In genomic region chr16:29273298-29273907, GRCh38 we compare ENCODE assay signal across 7 cellular contexts.
DNase-seq lines count a peak whose midpoint lies in the region; ATAC-seq, FAIRE-seq and TF ChIP-seq lines count a peak whose summit lies in the region.
"Not testable (repeated sequence)": the region's sequence is repeated elsewhere in the genome, so short reads cannot be mapped to it uniquely, and the experiment has no call there.

No MANE protein-coding gene starts in this region.

- H3K9me1 ChIP-seq in IMR-90 (ENCODE audit: insufficient read depth, low read length) = peaks cover 27% of the 10 kb centered on the region; the same call in 1 of the 2 replicates
- H3K9me1 ChIP-seq in keratinocyte (ENCODE audit: control insufficient read depth, extremely low read depth, insufficient read depth, low read length) = not testable (repeated sequence)

- H3K56ac ChIP-seq in IMR-90 (ENCODE audit: extremely low read depth, insufficient read depth, low read length) = not testable (repeated sequence)

- H3K4me1 ChIP-seq in IMR-90 (ENCODE audit: control insufficient read depth, insufficient read depth, low read length) = peaks cover 32% of the 10 kb centered on the region
- peaks cover 23% of the 10 kb centered on the region for H3K4me1 ChIP-seq in keratinocyte (ENCODE audit: control insufficient read depth, extremely low read depth, insufficient read depth, low read length)
- H3K4me1 ChIP-seq in trophoblast cell (ENCODE audit: control insufficient read depth in 1 of 2, insufficient read depth in 2 of 2, low read length in 2 of 2) = not testable (repeated sequence)

- peak overlapping the region; percentile 77; the same call in 1 of the 2 replicates for H3K27ac ChIP-seq in IMR-90 (ENCODE audit: insufficient read depth, low read length)
- not testable (repeated sequence) for H3K27ac ChIP-seq in keratinocyte (ENCODE audit: control insufficient read depth, insufficient read depth, low read length); trophoblast cell (ENCODE audit: low read depth, low read length)

- not testable (repeated sequence) for H2BK5ac ChIP-seq in IMR-90 (ENCODE audit: low read depth, low read length, poor library complexity, severe bottlenecking); trophoblast cell (ENCODE audit: low read depth, low read length, poor library complexity)

- peak; percentile 58 for DNase-seq in Caki2 (ENCODE audit: low read depth)
- peak; percentile 57 for DNase-seq in IMR-90
- peak; percentile 46 for DNase-seq in RKO (ENCODE audit: low spot score)
- DNase-seq in activated effector memory CD4-positive, alpha-beta T cell treated with anti-CD3 and anti-CD28 coated beads, Interleukin-2, amount 50 U/mL, for 16 hours = peak; percentile 8
- peak; percentile 61 for DNase-seq in epithelial cell of esophagus (ENCODE audit: low read depth)
- peak; percentile 45 for DNase-seq in keratinocyte (ENCODE audit: low read depth, low spot score)
- DNase-seq in trophoblast cell = not testable (repeated sequence)

- not testable (repeated sequence) for H3K9ac ChIP-seq in IMR-90 (ENCODE audit: low read depth, low read length); keratinocyte (ENCODE audit: control insufficient read depth, extremely low read depth, insufficient read depth, low read length); trophoblast cell (ENCODE audit: low read length)

- H2AFZ ChIP-seq in IMR-90 (replicated peaks; ENCODE audit: low read length, poor library complexity); keratinocyte (ENCODE audit: control insufficient read depth, low read length); trophoblast cell (ENCODE audit: insufficient read depth, low read length, poor library complexity): not testable (repeated sequence)

- FAIRE-seq in keratinocyte (lab: Jason Lieb, UNC) = not testable (repeated sequence)

- not testable (repeated sequence) for TF ChIP-seq CTCF in IMR-90 (conservative IDR thresholded peaks at IDR 0.05; ENCODE audit: low read depth, low read length); epithelial cell of esophagus (IDR thresholded peaks at IDR 0.05; ENCODE audit: insufficient read depth, low read depth, low read length, missing control alignments); keratinocyte (optimal IDR thresholded peaks at IDR 0.05 in 1 of 3, IDR thresholded peaks at IDR 0.05 in 1 of 3, conservative IDR thresholded peaks at IDR 0.05 in 1 of 3; ENCODE audit: extremely low read depth in 1 of 3, insufficient read depth in 2 of 3, low read length in 3 of 3)

- H2BK12ac ChIP-seq in trophoblast cell (ENCODE audit: low read length) = peak overlapping the region; percentile 62

- not testable (repeated sequence) for BruUV-seq in IMR-90 (replicated peaks; lab: Mats Ljungman, UMichigan)

- POLR2A ChIA-PET in IMR-90 (lab: Charles Lee; ENCODE audit: unreplicated experiment) = not testable (repeated sequence)

- H4K5ac ChIP-seq in IMR-90 (ENCODE audit: low read depth, low read length) = peak overlapping the region; percentile 97

- not testable (repeated sequence) for ATAC-seq in IMR-90 (ENCODE audit: low read depth)

- H2AK9ac ChIP-seq in IMR-90 (replicated peaks; ENCODE audit: low read depth, low read length, poor library complexity) = not testable (repeated sequence)

- 89 to 100% methylated on average over 1 to 3 of the region's 5 CpGs for WGBS in IMR-90 (ENCODE audit: extremely low coverage in 2 of 2, insufficient read length in 1 of 2), 2 experiments
- 100% methylated on average over 3 of the region's 5 CpGs for WGBS in trophoblast cell (ENCODE audit: extremely low coverage, insufficient coverage, insufficient read length)

- H2BK120ac ChIP-seq in IMR-90 (ENCODE audit: low read depth, low read length) = peak overlapping the region; percentile 99
- not testable (repeated sequence) for H2BK120ac ChIP-seq in trophoblast cell (ENCODE audit: insufficient read depth, low read length, poor library complexity)

- not testable (repeated sequence) for TF ChIP-seq RAD21 in IMR-90 (IDR thresholded peaks at IDR 0.05; ENCODE audit: low read length)

- H3K79me2 ChIP-seq in keratinocyte (ENCODE audit: control insufficient read depth, insufficient read depth, low read length); trophoblast cell (ENCODE audit: control insufficient read depth, insufficient read depth, low read length, poor library complexity): not testable (repeated sequence)

- H4K12ac ChIP-seq in trophoblast cell (ENCODE audit: low read depth, low read length) = not testable (repeated sequence)

- not testable (repeated sequence) for H3K4me2 ChIP-seq in IMR-90 (ENCODE audit: low read depth, low read length); keratinocyte (ENCODE audit: control insufficient read depth, extremely low read depth, insufficient read depth, low read depth, low read length); trophoblast cell (ENCODE audit: low read length)

- not testable (repeated sequence) for H3K36me3 ChIP-seq in IMR-90 (ENCODE audit: control insufficient read depth, insufficient read depth, low read length); keratinocyte (ENCODE audit: control insufficient read depth in 2 of 2, extremely low read depth in 1 of 2, insufficient read depth in 2 of 2, low read length in 2 of 2); trophoblast cell (ENCODE audit: control insufficient read depth in 1 of 2, insufficient read depth in 2 of 2, low read length in 2 of 2)

- not testable (repeated sequence) for H3K9me3 ChIP-seq in IMR-90 (ENCODE audit: control insufficient read depth, insufficient read depth, low read length); keratinocyte (ENCODE audit: control insufficient read depth, low read depth, low read length); trophoblast cell (ENCODE audit: insufficient read depth, low read depth, low read length)

- not testable (repeated sequence) for H4K20me1 ChIP-seq in IMR-90 (ENCODE audit: insufficient read depth, low read length); keratinocyte (ENCODE audit: control insufficient read depth, extremely low read depth, insufficient read depth, low read length)

- peak overlapping the region; percentile 99 for H2BK20ac ChIP-seq in IMR-90 (ENCODE audit: low read depth, low read length)

- CTCF ChIA-PET in IMR-90 (lab: Yijun Ruan, JAX) = not testable (repeated sequence)

- H3K18ac ChIP-seq in IMR-90 (ENCODE audit: low read depth, low read length) = peak overlapping the region; percentile 98
- H3K18ac ChIP-seq in trophoblast cell (ENCODE audit: low read length) = not testable (repeated sequence)

- dilution Hi-C loops in IMR-90 (cut with HindIII; ENCODE audit: low sequenced_read_pairs, unreplicated experiment); keratinocyte (cut with MboI; ENCODE audit: extremely low pct_ligation_motif_present, low sequenced_read_pairs): not testable (repeated sequence)

- H3K4ac ChIP-seq in IMR-90 (ENCODE audit: low read depth, low read length) = peak overlapping the region; percentile 100
- not testable (repeated sequence) for H3K4ac ChIP-seq in trophoblast cell (ENCODE audit: low read depth, low read length)

- peak overlapping the region; percentile 92 for H3K14ac ChIP-seq in IMR-90 (replicated peaks; ENCODE audit: low read depth, low read length)
- H3K14ac ChIP-seq in trophoblast cell (ENCODE audit: low read length) = peak overlapping the region; percentile 31

- H3K4me3 ChIP-seq in IMR-90 (ENCODE audit: insufficient read depth, low read depth, low read length); epithelial cell of esophagus (ENCODE audit: low read length); keratinocyte (ENCODE audit: control insufficient read depth in 2 of 3, extremely low read depth in 1 of 3, insufficient read depth in 2 of 3, low read depth in 1 of 3, low read length in 3 of 3); trophoblast cell (ENCODE audit: low read depth, low read length): not testable (repeated sequence)

- peak overlapping the region; percentile 71 to 89; a peak in 2 of 4 replicates for H4K8ac ChIP-seq in IMR-90 (ENCODE audit: low read depth in 2 of 2, low read length in 2 of 2)
- not testable (repeated sequence) for H4K8ac ChIP-seq in trophoblast cell (ENCODE audit: low read depth, low read length)

- H2AK5ac ChIP-seq in IMR-90 (ENCODE audit: low read depth, low read length) = peak overlapping the region; percentile 98
- H2AK5ac ChIP-seq in trophoblast cell (ENCODE audit: low read length) = peak overlapping the region; percentile 7

- H4K91ac ChIP-seq in IMR-90 (ENCODE audit: insufficient read depth, low read depth, low read length) = peak overlapping the region; percentile 97
- H4K91ac ChIP-seq in trophoblast cell (ENCODE audit: low read depth, low read length) = not testable (repeated sequence)

- H3K23ac ChIP-seq in IMR-90 (ENCODE audit: low read depth, low read length) = peak overlapping the region; percentile 54; the same call in 1 of the 2 replicates
- H3K23ac ChIP-seq in trophoblast cell (ENCODE audit: low read length) = not testable (repeated sequence)

- not testable (repeated sequence) for TF ChIP-seq POLR2A in IMR-90 (IDR thresholded peaks at IDR 0.05; ENCODE audit: low read depth, low read length)

- intact Hi-C loops in IMR-90 (cut with micrococcal nuclease) = not testable (repeated sequence)

- in situ Hi-C loops in Caki2 (cut with HindIII; ENCODE audit: low pct_unique_long_range_greater_than_20kb, low sequenced_read_pairs) = not testable (repeated sequence)
- in situ Hi-C loops in IMR-90 (cut with MboI; ENCODE audit: low sequenced_read_pairs) = loop anchor here (25.0 kb wide), 1 partner anchor 311 kb away; the partner anchor contains the start of genes NFATC2IP and SPNS1

- peak overlapping the region; percentile 95 for H2BK15ac ChIP-seq in IMR-90 (ENCODE audit: low read depth, low read length)

- not testable (repeated sequence) for H3K27me3 ChIP-seq in IMR-90 (ENCODE audit: control insufficient read depth, insufficient read depth, low read length); keratinocyte (ENCODE audit: control insufficient read depth, extremely low read depth, insufficient read depth, low read length); trophoblast cell (ENCODE audit: insufficient read depth, low read length)

- peaks cover 6 to 14% of the 10 kb centered on the region in 2 experiments; a peak in 2 of 4 replicates for H3K79me1 ChIP-seq in IMR-90 (ENCODE audit: low read depth in 1 of 2, low read length in 2 of 2)
- H3K79me1 ChIP-seq in trophoblast cell (ENCODE audit: low read length) = not testable (repeated sequence)

TF ChIP-seq in IMR-90, 13 proteins besides CTCF, POLR2A, EP300 and RAD21:
- peak; percentile 70 for TF ChIP-seq FOS (IDR thresholded peaks at IDR 0.05; ENCODE audit: low read depth, low read length)
